21 cellular contexts compared by ENCODE assay signal in genomic region chr5:90534922-90535321, GRCh38. TPM values are rescaled to one million over a fixed set of nuclear protein-coding genes. Genes with fewer than 3 reads are reported as not detected.
"Had no signal": no experiment of that assay in that cellular context is flagged by ENCODE, and none has a peak within 500 bp of the region (broad histone marks: within the 10 kb centered on the region; RNA-seq: fewer than 3 reads in every experiment).

No MANE protein-coding gene starts in this region.

- DNase-seq: activated CD4-positive, alpha-beta T cell treated with anti-CD3 and anti-CD28 coated beads for 4 hours; activated CD4-positive, alpha-beta T cell treated with anti-CD3 and anti-CD28 coated beads, Interleukin-2, amount 50 U/mL, for 48 hours; activated CD8-positive, alpha-beta memory T cell treated with anti-CD3 and anti-CD28 coated beads for 24 hours; activated gamma-delta T cell; activated naive CD4-positive, alpha-beta T cell treated with anti-CD3 and anti-CD28 coated beads, Interleukin-2, amount 10 ng/mL, durations not matched to agents 7 days and 5 days; activated naive CD8-positive, alpha-beta T cell treated with anti-CD3 and anti-CD28 coated beads, Interleukin-2, amount 10 ng/mL, durations not matched to agents 7 days and 5 days; brain microvascular endothelial cell; heart left ventricle; kidney glomerular epithelial cell; left lung; lower lobe of right lung; mesenchymal stem cell; posterior cingulate gyrus; right cardiac atrium; stimulated activated CD4-positive, alpha-beta T cell treated with anti-CD3 and anti-CD28 coated beads, Interleukin-2, amount 100 ng/mL, for 48 hours; stimulated activated naive CD4-positive, alpha-beta T cell treated with Interleukin-2 at 50 U/mL for 16 hours; T-helper 9 cell had no signal

- H3K36me3 ChIP-seq: ascending aorta, brain microvascular endothelial cell, heart left ventricle, left lung, lower lobe of right lung, tibial nerve had no signal

- FAIRE-seq: endothelial cell of umbilical vein had no signal

- H3K9me3 ChIP-seq: ascending aorta, heart left ventricle, left lung, lower lobe of right lung, tibial nerve had no signal

- H3K27me3 ChIP-seq: ascending aorta, tibial nerve had no signal

- ATAC-seq: heart left ventricle, left lung, lower lobe of right lung, right cardiac atrium had no signal

- H3K27ac ChIP-seq: ascending aorta, brain microvascular endothelial cell, heart left ventricle, left lung, lower lobe of right lung, tibial nerve, VCaP had no signal

- H3K4me3 ChIP-seq: ascending aorta, heart left ventricle, left lung, lower lobe of right lung, tibial nerve had no signal

RNA-seq across cellular contexts. Expression of gene ADGRV1, which starts 23.7 kb away (rescaled TPM):
- polyA plus RNA-seq: heart left ventricle had no signal
